ENCODE assay signal across 13 cellular contexts in genomic region chr2:239745386-239745785, GRCh38.
A peak's percentile ranks its signal among the peaks of the same experiment; 100 is the strongest.
DNase-seq lines count a peak whose midpoint lies in the region; ATAC-seq and TF ChIP-seq lines count a peak whose summit lies in the region.
"Had no signal": no experiment of that assay in that cellular context is flagged by ENCODE, and none has a peak within 500 bp of the region (broad histone marks: within the 10 kb centered on the region; RNA-seq: fewer than 3 reads in every experiment).

No MANE protein-coding gene starts in this region.

- no peaks in the 10 kb centered on the region for H3K9me3 ChIP-seq in T-helper 17 cell (ENCODE audit: control insufficient read depth, low read length, poor library complexity, severe bottlenecking)

- peak overlapping the region; percentile 45 for H3K27ac Mint-ChIP-seq in T-helper 17 cell
- peak overlapping the region; percentile 53 for H3K27ac Mint-ChIP-seq in endothelial cell (ENCODE audit: unreplicated experiment)
- peak overlapping the region; percentile 36 for H3K27ac Mint-ChIP-seq in nephron progenitor cell
- H3K27ac Mint-ChIP-seq: CD8-positive, alpha-beta T cell had no signal

- no peaks in the 10 kb centered on the region for H3K9me3 Mint-ChIP-seq in endothelial cell (ENCODE audit: unreplicated experiment)
- no peaks in the 10 kb centered on the region for H3K9me3 Mint-ChIP-seq in nephron progenitor cell
- H3K9me3 Mint-ChIP-seq: CD8-positive, alpha-beta T cell; H9 had no signal

- TF ChIP-seq CTCF in endothelial cell (IDR thresholded peaks at IDR 0.05; ENCODE audit: unreplicated experiment) (no peak), nephron progenitor cell (IDR thresholded peaks at IDR 0.05) (no peak)

- ATAC-seq in T-helper 17 cell, result no peak
- peak; percentile 3 for ATAC-seq in sciatic nerve
- no peak for ATAC-seq in HG03045 (IDR thresholded peaks at IDR 0.05; ENCODE audit: unreplicated experiment)
- ATAC-seq in HG03039 (IDR thresholded peaks at IDR 0.05; ENCODE audit: unreplicated experiment), result no peak
- ATAC-seq: CD8-positive, alpha-beta T cell had no signal

- no peaks in the 10 kb centered on the region for H3K27me3 Mint-ChIP-seq in T-helper 17 cell
- peaks cover 15% of the 10 kb centered on the region for H3K27me3 Mint-ChIP-seq in endothelial cell (ENCODE audit: unreplicated experiment)
- peaks cover 13% of the 10 kb centered on the region for H3K27me3 Mint-ChIP-seq in nephron progenitor cell (ENCODE audit: low read depth, poor library complexity)

- intact Hi-C loops in sciatic nerve (cut with DNase I), result no loop called here

- H3K4me1 Mint-ChIP-seq in T-helper 17 cell, result peaks cover 9% of the 10 kb centered on the region
- peaks cover 25% of the 10 kb centered on the region for H3K4me1 Mint-ChIP-seq in endothelial cell (ENCODE audit: unreplicated experiment)
- H3K4me1 Mint-ChIP-seq in nephron progenitor cell, result peaks cover 40% of the 10 kb centered on the region

- H3K4me3 Mint-ChIP-seq in T-helper 17 cell (no peak overlapping the region), endothelial cell (ENCODE audit: unreplicated experiment) (no peak overlapping the region), nephron progenitor cell (peak overlapping the region; percentile 11)
- H3K4me3 Mint-ChIP-seq: CD8-positive, alpha-beta T cell; H9 had no signal

- no peak for DNase-seq in T-helper 17 cell
- no peak for DNase-seq in endothelial cell (ENCODE audit: low spot score)
- no peak for DNase-seq in nephron progenitor cell
- DNase-seq in sciatic nerve (ENCODE audit: low spot score), result no peak
- no peak for DNase-seq in C1 segment of cervical spinal cord (lab: John Stamatoyannopoulos, UW)
- DNase-seq: AML-193, Calu3, DMS79 treated with DMSO at 0.1 percent for 48 hours, GF-D8, H9 had no signal

- H3K36me3 Mint-ChIP-seq in T-helper 17 cell (ENCODE audit: low read depth) (no peaks in the 10 kb centered on the region), endothelial cell (ENCODE audit: low read depth, unreplicated experiment) (no peaks in the 10 kb centered on the region), nephron progenitor cell (ENCODE audit: low read depth) (no peaks in the 10 kb centered on the region)
- H3K36me3 Mint-ChIP-seq: CD8-positive, alpha-beta T cell had no signal
